In genomic region chrX:149365061-149365460, GRCh38 we compare ENCODE assay signal across 30 cellular contexts.
DNase-seq lines count a peak whose midpoint lies in the region; ATAC-seq and TF ChIP-seq lines count a peak whose summit lies in the region.
"Had no signal": no experiment of that assay in that cellular context is flagged by ENCODE, and none has a peak within 500 bp of the region (broad histone marks: within the 10 kb centered on the region; RNA-seq: fewer than 3 reads in every experiment).

No MANE protein-coding gene starts in this region.

- no peak for TF ChIP-seq CTCF in upper lobe of left lung (IDR thresholded peaks at IDR 0.05)

- no peak overlapping the region for H2BK5ac ChIP-seq in mesendoderm (ENCODE audit: low read length)

- no peak overlapping the region for H3K27ac ChIP-seq in mesendoderm (ENCODE audit: low read depth, low read length)
- no peak overlapping the region for H3K27ac ChIP-seq in upper lobe of left lung
- H3K27ac ChIP-seq: BLaER1 treated with 17β-estradiol and CSF1 and Interleukin-3, amounts not matched to agents 10 nM and 100 nM; gastrocnemius medialis; ovary had no signal

- no peak overlapping the region for H3K4me3 ChIP-seq in mesendoderm (ENCODE audit: low read length)
- no peak overlapping the region for H3K4me3 ChIP-seq in upper lobe of left lung
- H3K4me3 ChIP-seq: BLaER1 treated with 17β-estradiol and CSF1 and Interleukin-3, amounts not matched to agents 10 nM and 100 nM; gastrocnemius medialis; ovary had no signal

- no peak overlapping the region for H4K5ac ChIP-seq in mesendoderm (ENCODE audit: low read length)

- WGBS in mesendoderm (ENCODE audit: extremely low coverage, insufficient coverage, low lambda C conversion rate) = no CpG with 5 or more reads among the region's 1 CpG
- 63 to 96% methylated on average over 1 of the region's 1 CpG for WGBS in upper lobe of left lung, 2 donors

- no peaks in the 10 kb centered on the region for H3K79me1 ChIP-seq in mesendoderm (ENCODE audit: low read length)

- no peak overlapping the region for H2BK120ac ChIP-seq in mesendoderm (ENCODE audit: low read depth, low read length)

- no peak for TF ChIP-seq POLR2A in upper lobe of left lung (IDR thresholded peaks at IDR 0.05)

- no peak overlapping the region for H3K4me2 ChIP-seq in mesendoderm (ENCODE audit: low read length)
- H3K4me2 ChIP-seq: BLaER1 treated with 17β-estradiol and CSF1 and Interleukin-3, amounts not matched to agents 10 nM and 100 nM had no signal

- H2AK5ac ChIP-seq in mesendoderm (ENCODE audit: low read length) = no peak overlapping the region

- H4K8ac ChIP-seq in mesendoderm (ENCODE audit: low read depth, low read length) = no peak overlapping the region

- H3K23ac ChIP-seq in mesendoderm (ENCODE audit: low read length) = no peak overlapping the region

- H3K4me1 ChIP-seq in mesendoderm (ENCODE audit: control insufficient read depth, low read depth, low read length) (no peaks in the 10 kb centered on the region), upper lobe of left lung (no peaks in the 10 kb centered on the region)
- H3K4me1 ChIP-seq: Caco-2, gastrocnemius medialis had no signal

- H3K56ac ChIP-seq in mesendoderm (ENCODE audit: low read length) = no peak overlapping the region

- TF ChIP-seq EP300 in upper lobe of left lung (IDR thresholded peaks at IDR 0.05) = no peak

- no peaks in the 10 kb centered on the region for H3K79me2 ChIP-seq in mesendoderm (ENCODE audit: control insufficient read depth, insufficient read depth, low read length)

- H3K18ac ChIP-seq in mesendoderm (ENCODE audit: low read length) = no peak overlapping the region

- no peak overlapping the region for H3K4ac ChIP-seq in mesendoderm (ENCODE audit: low read depth, low read length)

- H3K27me3 ChIP-seq in mesendoderm (ENCODE audit: insufficient read depth, low read length, poor library complexity) = no peaks in the 10 kb centered on the region
- no peaks in the 10 kb centered on the region for H3K27me3 ChIP-seq in upper lobe of left lung
- H3K27me3 ChIP-seq: BLaER1 treated with 17β-estradiol and CSF1 and Interleukin-3, amounts not matched to agents 10 nM and 100 nM; gastrocnemius medialis; ovary had no signal

- H3K9me3 ChIP-seq in upper lobe of left lung = no peaks in the 10 kb centered on the region
- H3K9me3 ChIP-seq: Caco-2, gastrocnemius medialis, ovary had no signal

- ATAC-seq in upper lobe of left lung (ENCODE audit: low FRiP score in 2 of 2) = no peak
- ATAC-seq: activated naive CD8-positive, alpha-beta T cell treated with anti-CD3 and anti-CD28 coated beads, Interleukin-2, amount 50 U/mL, for 24 hours; activated T-cell treated with anti-CD3 and anti-CD28 coated beads, Interleukin-2, amount 50 U/mL, for 72 hours; gastrocnemius medialis; left cardiac atrium; SK-N-SH treated with all-trans-retinoic acid at 6 μM for 48 hours; T-helper 17 cell had no signal

- H2BK15ac ChIP-seq in mesendoderm (replicated peaks; ENCODE audit: low read depth) = no peak overlapping the region

- H3K36me3 ChIP-seq in mesendoderm (ENCODE audit: control insufficient read depth, insufficient read depth, low read length) (no peaks in the 10 kb centered on the region), upper lobe of left lung (no peaks in the 10 kb centered on the region)
- H3K36me3 ChIP-seq: BLaER1 treated with 17β-estradiol and CSF1 and Interleukin-3, amounts not matched to agents 10 nM and 100 nM; gastrocnemius medialis; ovary had no signal

- peak; percentile 11 for DNase-seq in AG20443 (ENCODE audit: low spot score)
- peak; percentile 63 for DNase-seq in LHCN-M2 (ENCODE audit: low read depth)
- DNase-seq in astrocyte of the hippocampus (ENCODE audit: low read depth, low spot score) = peak; percentile 74
- peak; percentile 14 for DNase-seq in mesendoderm
- DNase-seq in NCI-H526 (lab: John Stamatoyannopoulos, UW) = no peak
- no peak for DNase-seq in upper lobe of left lung
- no peak for DNase-seq in NCI-H2196 (lab: John Stamatoyannopoulos, UW; ENCODE audit: unreplicated experiment)
- DNase-seq: activated CD4-positive, alpha-beta T cell treated with anti-CD3 and anti-CD28 coated beads, Interleukin-2, amount 50 U/mL, for 48 hours; activated CD4-positive, CD25-positive, alpha-beta regulatory T cell treated with anti-CD3 and anti-CD28 coated beads, Interleukin-2, amount 50 U/mL, for 72 hours; activated naive CD8-positive, alpha-beta T cell treated with anti-CD3 and anti-CD28 coated beads, Interleukin-2, amount 50 U/mL, for 24 hours; activated T-cell treated with anti-CD3 and anti-CD28 coated beads, Interleukin-2, amount 50 U/mL, for 72 hours; Caco-2; DMS79; gastrocnemius medialis; GOT3; HFFc6; KBM-7; left cardiac atrium; MM.1S; NCI-H2029 treated with DMSO at 0.1 percent for 48 hours; NCI-H524 treated with DMSO at 0.1 percent for 48 hours; nephron progenitor cell; OCI-M1; ovary; retina; small intestine; stimulated activated naive CD4-positive, alpha-beta T cell treated with Interleukin-2 at 50 U/mL for 16 hours; T-helper 17 cell had no signal

- H3K9ac ChIP-seq in mesendoderm (ENCODE audit: low read length) = no peak overlapping the region
- H3K9ac ChIP-seq: BLaER1 treated with 17β-estradiol and CSF1 and Interleukin-3, amounts not matched to agents 10 nM and 100 nM had no signal

Comparison
In these comparisons a context has a peak if more than half of its experiments do, and no peak if none do; other contexts are left out.
1. DNase-seq: peak in AG20443 (single experiment), LHCN-M2 (single experiment), astrocyte of the hippocampus (single experiment) and mesendoderm (single experiment); none in NCI-H526 (0 of 2), upper lobe of left lung (0 of 2) and NCI-H2196 (single experiment).